In the genomic region with DNA sequence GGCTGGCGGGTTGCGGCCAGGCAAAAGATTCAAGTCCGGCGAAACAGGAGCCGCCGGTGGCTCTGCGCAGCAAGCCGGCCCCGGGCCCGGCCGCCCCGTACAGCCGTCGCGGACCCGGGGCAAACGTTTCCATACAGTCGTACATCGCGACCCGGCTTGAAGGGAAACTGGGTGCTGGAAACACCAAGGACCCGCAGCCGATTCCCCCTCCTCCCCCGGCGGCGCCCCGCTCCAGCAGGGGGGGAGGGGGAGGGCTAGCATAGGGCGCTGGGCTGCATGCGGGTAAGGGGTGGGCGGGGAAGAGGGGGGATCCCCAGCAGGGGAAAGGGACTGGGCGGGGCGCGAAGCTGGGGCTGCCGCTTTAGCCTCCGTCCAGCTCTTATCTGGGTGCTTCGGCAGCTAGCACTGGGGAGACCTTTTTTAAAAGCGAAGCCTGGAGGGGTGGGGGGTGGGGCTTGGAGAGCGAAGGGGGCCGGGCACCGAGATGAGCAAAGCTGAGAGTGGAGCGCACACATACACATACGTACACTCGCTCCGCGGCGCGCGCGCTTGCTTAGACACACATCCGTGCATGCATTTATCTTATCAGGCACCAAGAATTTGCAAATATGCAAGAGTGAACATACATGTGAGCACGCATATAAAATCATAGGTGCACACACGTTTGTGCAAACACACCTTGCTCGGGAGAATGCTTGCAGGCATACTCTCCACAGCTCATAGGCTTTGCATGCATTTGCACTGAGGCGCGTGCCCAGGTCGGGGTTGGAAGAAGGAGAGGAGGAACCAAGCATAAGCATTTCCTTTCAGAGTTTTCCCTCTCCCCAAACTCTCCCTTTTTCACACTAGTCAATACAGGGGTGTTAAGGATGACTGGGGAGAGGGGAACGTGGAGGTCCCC, we compare ENCODE assay signal across 8 cellular contexts. TPM values are rescaled to one million over a fixed set of nuclear protein-coding genes. Genes with fewer than 3 reads are reported as not detected.
DNase-seq lines count a peak whose midpoint lies in the region; ATAC-seq and TF ChIP-seq lines count a peak whose summit lies in the region.

No MANE protein-coding gene starts in this region.

- peak overlapping the region; percentile 99 for H3K4me2 ChIP-seq in osteoblast (ENCODE audit: insufficient read depth, low read length)

- H2AFZ ChIP-seq in osteoblast (ENCODE audit: low read length): peak overlapping the region; percentile 71

- POLR2A ChIA-PET in RWPE1 (lab: Yijun Ruan, JAX; ENCODE audit: low non-redundant PET): no interaction called here

- H3K36me3 Mint-ChIP-seq in activated naive CD4-positive, alpha-beta T cell treated with anti-CD3 and anti-CD28 coated beads, Interleukin-2, amount 10 ng/mL, durations not matched to agents 7 days and 5 days: peaks cover 30% of the 10 kb centered on the region

- H3K9me3 ChIP-seq in osteoblast (ENCODE audit: low read depth, low read length) (no peaks in the 10 kb centered on the region), transverse colon (no peaks in the 10 kb centered on the region)

- CTCF ChIA-PET in RWPE1 (lab: Yijun Ruan, JAX): interaction anchor here (0.5 to 1.9 kb wide), 7 partner anchors 13 to 162 kb away, joined by 3 to 6 read pairs (median 3); a partner anchor contains a TSS
- CTCF ChIA-PET in activated naive CD4-positive, alpha-beta T cell treated with anti-CD3 and anti-CD28 coated beads, Interleukin-2, amount 10 ng/mL, durations not matched to agents 7 days and 5 days (lab: Charles Lee): interaction anchor here (0.7 to 13.8 kb wide), 8 partner anchors 9 to 103 kb away, joined by 3 to 250 read pairs (median 6); a partner anchor contains a TSS

- H3K79me2 ChIP-seq in osteoblast (ENCODE audit: insufficient read depth, low read length): peaks cover 45% of the 10 kb centered on the region

- H3K27ac Mint-ChIP-seq in activated naive CD4-positive, alpha-beta T cell treated with anti-CD3 and anti-CD28 coated beads, Interleukin-2, amount 10 ng/mL, durations not matched to agents 7 days and 5 days: peak overlapping the region; percentile 95

- intact Hi-C loops in transverse colon (cut with DNase I; ENCODE audit: low total_unique reads): loop anchor here (2.0 to 5.0 kb wide), 2 partner anchors 31 to 67 kb away; no protein-coding TSS in a partner anchor

- ATAC-seq in GM19043 (IDR thresholded peaks at IDR 0.05; ENCODE audit: low read depth, unreplicated experiment) (peak; percentile 23), HG03432 (IDR thresholded peaks at IDR 0.05; ENCODE audit: unreplicated experiment) (peak; percentile 30)

- H3K36me3 ChIP-seq in osteoblast (ENCODE audit: insufficient read depth, low read length) (peaks cover 4% of the 10 kb centered on the region), transverse colon (no peaks in the 10 kb centered on the region)

- H3K27ac ChIP-seq in RWPE1: peak overlapping the region; percentile 99
- peak overlapping the region; percentile 93 for H3K27ac ChIP-seq in osteoblast (ENCODE audit: low read depth, low read length)
- H3K27ac ChIP-seq in transverse colon: peak overlapping the region; percentile 98 to 100 (median 99)

- peaks cover 82% of the 10 kb centered on the region for H3K4me1 Mint-ChIP-seq in activated naive CD4-positive, alpha-beta T cell treated with anti-CD3 and anti-CD28 coated beads, Interleukin-2, amount 10 ng/mL, durations not matched to agents 7 days and 5 days

- H3K4me3 Mint-ChIP-seq in activated naive CD4-positive, alpha-beta T cell treated with anti-CD3 and anti-CD28 coated beads, Interleukin-2, amount 10 ng/mL, durations not matched to agents 7 days and 5 days: peak overlapping the region; percentile 99

- peaks cover 4% of the 10 kb centered on the region for H3K27me3 Mint-ChIP-seq in activated naive CD4-positive, alpha-beta T cell treated with anti-CD3 and anti-CD28 coated beads, Interleukin-2, amount 10 ng/mL, durations not matched to agents 7 days and 5 days

- 0% methylated on average over 10 to 48 of the region's 57 CpGs for WGBS in transverse colon (ENCODE audit: low coverage in 1 of 2), 2 donors

- in situ Hi-C loops in transverse colon (cut with MboI; ENCODE audit: low pct_ligation_motif_present in 1 of 4, low pct_unique_long_range_greater_than_20kb in 1 of 4, low sequenced_read_pairs in 3 of 4): loop anchor here in 2 of 4 donors (10.0 kb wide), 1 partner anchor 65 kb away; no protein-coding TSS in a partner anchor

- TF ChIP-seq CTCF in AG09309 (IDR thresholded peaks at IDR 0.05; ENCODE audit: control insufficient read depth, insufficient read depth, low read depth, low read length, missing control alignments): no peak
- TF ChIP-seq CTCF in RWPE1 (conservative IDR thresholded peaks at IDR 0.05; ENCODE audit: low read depth): no peak
- TF ChIP-seq CTCF in osteoblast (IDR thresholded peaks at IDR 0.05; ENCODE audit: extremely low read depth, low read depth, low read length): no peak
- TF ChIP-seq CTCF in transverse colon (IDR thresholded peaks at IDR 0.05): no peak

- no peaks in the 10 kb centered on the region for H3K9me3 Mint-ChIP-seq in activated naive CD4-positive, alpha-beta T cell treated with anti-CD3 and anti-CD28 coated beads, Interleukin-2, amount 10 ng/mL, durations not matched to agents 7 days and 5 days

- H3K4me3 ChIP-seq in AG09309 (ENCODE audit: control insufficient read depth, low read depth, low read length) (peak overlapping the region; percentile 83), osteoblast (ENCODE audit: insufficient read depth, low read length) (peak overlapping the region; percentile 89), transverse colon (peak overlapping the region; percentile 55 to 74 (median 62))

- TF ChIP-seq POLR2A in transverse colon (IDR thresholded peaks at IDR 0.05): no peak

- peaks cover 68% of the 10 kb centered on the region for H3K4me1 ChIP-seq in osteoblast (ENCODE audit: insufficient read depth, low read length)
- peaks cover 57 to 74% (median 66%) of the 10 kb centered on the region in 4 donors for H3K4me1 ChIP-seq in transverse colon

- no peaks in the 10 kb centered on the region for H4K20me1 ChIP-seq in osteoblast (ENCODE audit: insufficient read depth, low read length)

- H3K27me3 ChIP-seq in osteoblast (ENCODE audit: insufficient read depth, low read length) (no peaks in the 10 kb centered on the region), transverse colon (no peaks in the 10 kb centered on the region)

- DNase-seq in AG09309 (ENCODE audit: low read depth) (no peak), RWPE1 (ENCODE audit: low spot score) (peak; percentile 68), germinal center (ENCODE audit: low spot score) (peak; percentile 78), osteoblast (ENCODE audit: insufficient read length, low spot score, missing footprints) (peak; percentile 98), transverse colon (peak; percentile 77)
- peak; percentile 91 for DNase-seq in activated naive CD4-positive, alpha-beta T cell treated with anti-CD3 and anti-CD28 coated beads, Interleukin-2, amount 10 ng/mL, durations not matched to agents 7 days and 5 days

- TF ChIP-seq EP300 in transverse colon (IDR thresholded peaks at IDR 0.05; ENCODE audit: low read depth): no peak

RNA-seq across cellular contexts. Expression of a gene that starts 11.8 kb away (rescaled TPM):
- total RNA-seq in osteoblast (46.6 and 49.9 TPM in 2 replicates), transverse colon (10 to 100 TPM in 1 of 4 donors, 1 to 10 TPM in 2, not detected in 1; 2.6 to 15.4 (median 7.6) TPM)

RNA-seq across cellular contexts. Expression of a gene that starts 13.2 kb away (rescaled TPM):
- total RNA-seq in osteoblast (0.88 and 1.1 TPM in 2 replicates), transverse colon (1 to 10 TPM in 3 of 4 donors, under 1 TPM in 1; 0.60 to 8.3 (median 2.9) TPM)

RNA-seq across cellular contexts. Expression of a gene that starts 39.5 kb away (rescaled TPM):
- total RNA-seq in osteoblast (9.1 and 9.4 TPM in 2 replicates), transverse colon (100 to 1,000 TPM in 1 of 4 donors, 10 to 100 TPM in 3; 29.1 to 142 (median 39.2) TPM)

RNA-seq across cellular contexts. Expression of a gene that starts 39.7 kb away (rescaled TPM):
- total RNA-seq in osteoblast (14.7 and 19.5 TPM in 2 replicates), transverse colon (10 to 100 TPM in 3 of 4 donors, 1 to 10 TPM in 1; 9.7 to 21.9 (median 16.3) TPM)

RNA-seq across cellular contexts. Expression of a gene that starts 47.9 kb away (rescaled TPM):
- total RNA-seq in osteoblast (0.72 and 1.8 TPM in 2 replicates), transverse colon (10 to 100 TPM in 3 of 4 donors, 1 to 10 TPM in 1; 6.5 to 31.8 (median 18.8) TPM)
